1 cellular context compared by ENCODE assay signal in the genomic region with DNA sequence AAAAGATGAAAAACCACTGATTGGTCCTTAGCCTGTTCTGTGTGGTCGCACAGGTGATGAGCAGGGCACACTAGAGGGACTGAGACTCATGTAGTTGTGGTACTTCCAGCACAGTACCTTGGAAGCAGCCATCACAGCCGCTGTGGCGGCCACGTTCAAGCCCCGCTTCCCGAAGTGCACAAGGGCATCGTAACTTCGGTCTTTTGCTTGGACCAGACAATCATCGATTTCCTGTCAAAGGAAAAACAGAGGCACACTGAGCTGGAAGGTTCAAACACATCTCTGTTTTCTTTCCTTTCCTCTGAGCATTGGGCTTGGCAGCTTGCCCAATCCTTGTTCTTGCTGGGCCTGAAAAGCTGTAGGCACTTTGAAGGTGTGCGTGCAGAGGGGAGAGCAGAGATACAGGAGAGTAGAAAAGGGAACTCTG.
TF ChIP-seq lines count a peak whose summit lies in the region.

No MANE protein-coding gene starts in this region.

TF ChIP-seq in HepG2, 621 proteins besides CTCF, POLR2A, EP300 and RAD21 (continued from another document and continues in another):
- TF ChIP-seq, protein P1, sequence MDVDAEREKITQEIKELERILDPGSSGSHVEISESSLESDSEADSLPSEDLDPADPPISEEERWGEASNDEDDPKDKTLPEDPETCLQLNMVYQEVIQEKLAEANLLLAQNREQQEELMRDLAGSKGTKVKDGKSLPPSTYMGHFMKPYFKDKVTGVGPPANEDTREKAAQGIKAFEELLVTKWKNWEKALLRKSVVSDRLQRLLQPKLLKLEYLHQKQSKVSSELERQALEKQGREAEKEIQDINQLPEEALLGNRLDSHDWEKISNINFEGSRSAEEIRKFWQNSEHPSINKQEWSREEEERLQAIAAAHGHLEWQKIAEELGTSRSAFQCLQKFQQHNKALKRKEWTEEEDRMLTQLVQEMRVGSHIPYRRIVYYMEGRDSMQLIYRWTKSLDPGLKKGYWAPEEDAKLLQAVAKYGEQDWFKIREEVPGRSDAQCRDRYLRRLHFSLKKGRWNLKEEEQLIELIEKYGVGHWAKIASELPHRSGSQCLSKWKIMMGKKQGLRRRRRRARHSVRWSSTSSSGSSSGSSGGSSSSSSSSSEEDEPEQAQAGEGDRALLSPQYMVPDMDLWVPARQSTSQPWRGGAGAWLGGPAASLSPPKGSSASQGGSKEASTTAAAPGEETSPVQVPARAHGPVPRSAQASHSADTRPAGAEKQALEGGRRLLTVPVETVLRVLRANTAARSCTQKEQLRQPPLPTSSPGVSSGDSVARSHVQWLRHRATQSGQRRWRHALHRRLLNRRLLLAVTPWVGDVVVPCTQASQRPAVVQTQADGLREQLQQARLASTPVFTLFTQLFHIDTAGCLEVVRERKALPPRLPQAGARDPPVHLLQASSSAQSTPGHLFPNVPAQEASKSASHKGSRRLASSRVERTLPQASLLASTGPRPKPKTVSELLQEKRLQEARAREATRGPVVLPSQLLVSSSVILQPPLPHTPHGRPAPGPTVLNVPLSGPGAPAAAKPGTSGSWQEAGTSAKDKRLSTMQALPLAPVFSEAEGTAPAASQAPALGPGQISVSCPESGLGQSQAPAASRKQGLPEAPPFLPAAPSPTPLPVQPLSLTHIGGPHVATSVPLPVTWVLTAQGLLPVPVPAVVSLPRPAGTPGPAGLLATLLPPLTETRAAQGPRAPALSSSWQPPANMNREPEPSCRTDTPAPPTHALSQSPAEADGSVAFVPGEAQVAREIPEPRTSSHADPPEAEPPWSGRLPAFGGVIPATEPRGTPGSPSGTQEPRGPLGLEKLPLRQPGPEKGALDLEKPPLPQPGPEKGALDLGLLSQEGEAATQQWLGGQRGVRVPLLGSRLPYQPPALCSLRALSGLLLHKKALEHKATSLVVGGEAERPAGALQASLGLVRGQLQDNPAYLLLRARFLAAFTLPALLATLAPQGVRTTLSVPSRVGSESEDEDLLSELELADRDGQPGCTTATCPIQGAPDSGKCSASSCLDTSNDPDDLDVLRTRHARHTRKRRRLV (CRISPR knock-in tag; IDR thresholded peaks at IDR 0.05), result no peak
- TF ChIP-seq TAF1 (CRISPR knock-in tag; IDR thresholded peaks at IDR 0.05), result no peak
- TF ChIP-seq, protein P2, sequence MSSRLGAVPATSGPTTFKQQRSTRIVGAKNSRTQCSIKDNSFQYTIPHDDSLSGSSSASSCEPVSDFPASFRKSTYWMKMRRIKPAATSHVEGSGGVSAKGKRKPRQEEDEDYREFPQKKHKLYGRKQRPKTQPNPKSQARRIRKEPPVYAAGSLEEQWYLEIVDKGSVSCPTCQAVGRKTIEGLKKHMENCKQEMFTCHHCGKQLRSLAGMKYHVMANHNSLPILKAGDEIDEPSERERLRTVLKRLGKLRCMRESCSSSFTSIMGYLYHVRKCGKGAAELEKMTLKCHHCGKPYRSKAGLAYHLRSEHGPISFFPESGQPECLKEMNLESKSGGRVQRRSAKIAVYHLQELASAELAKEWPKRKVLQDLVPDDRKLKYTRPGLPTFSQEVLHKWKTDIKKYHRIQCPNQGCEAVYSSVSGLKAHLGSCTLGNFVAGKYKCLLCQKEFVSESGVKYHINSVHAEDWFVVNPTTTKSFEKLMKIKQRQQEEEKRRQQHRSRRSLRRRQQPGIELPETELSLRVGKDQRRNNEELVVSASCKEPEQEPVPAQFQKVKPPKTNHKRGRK (CRISPR knock-in tag; IDR thresholded peaks at IDR 0.05), result no peak
- TF ChIP-seq NR2C2 (CRISPR knock-in tag; IDR thresholded peaks at IDR 0.05; ENCODE audit: borderline replicate concordance), result no peak
- TF ChIP-seq ZNF616 (CRISPR knock-in tag; IDR thresholded peaks at IDR 0.05; ENCODE audit: low read depth), result no peak
- TF ChIP-seq ZNF749 (CRISPR knock-in tag; IDR thresholded peaks at IDR 0.05; ENCODE audit: borderline replicate concordance), result no peak
- TF ChIP-seq ZNF446 (CRISPR knock-in tag; IDR thresholded peaks at IDR 0.05), result no peak
- TF ChIP-seq XRCC5 (optimal IDR thresholded peaks at IDR 0.05; ENCODE audit: low read length), result peak; percentile 24
- no peak for TF ChIP-seq ZNF234 (CRISPR knock-in tag; conservative IDR thresholded peaks at IDR 0.05)
- TF ChIP-seq, protein P3, sequence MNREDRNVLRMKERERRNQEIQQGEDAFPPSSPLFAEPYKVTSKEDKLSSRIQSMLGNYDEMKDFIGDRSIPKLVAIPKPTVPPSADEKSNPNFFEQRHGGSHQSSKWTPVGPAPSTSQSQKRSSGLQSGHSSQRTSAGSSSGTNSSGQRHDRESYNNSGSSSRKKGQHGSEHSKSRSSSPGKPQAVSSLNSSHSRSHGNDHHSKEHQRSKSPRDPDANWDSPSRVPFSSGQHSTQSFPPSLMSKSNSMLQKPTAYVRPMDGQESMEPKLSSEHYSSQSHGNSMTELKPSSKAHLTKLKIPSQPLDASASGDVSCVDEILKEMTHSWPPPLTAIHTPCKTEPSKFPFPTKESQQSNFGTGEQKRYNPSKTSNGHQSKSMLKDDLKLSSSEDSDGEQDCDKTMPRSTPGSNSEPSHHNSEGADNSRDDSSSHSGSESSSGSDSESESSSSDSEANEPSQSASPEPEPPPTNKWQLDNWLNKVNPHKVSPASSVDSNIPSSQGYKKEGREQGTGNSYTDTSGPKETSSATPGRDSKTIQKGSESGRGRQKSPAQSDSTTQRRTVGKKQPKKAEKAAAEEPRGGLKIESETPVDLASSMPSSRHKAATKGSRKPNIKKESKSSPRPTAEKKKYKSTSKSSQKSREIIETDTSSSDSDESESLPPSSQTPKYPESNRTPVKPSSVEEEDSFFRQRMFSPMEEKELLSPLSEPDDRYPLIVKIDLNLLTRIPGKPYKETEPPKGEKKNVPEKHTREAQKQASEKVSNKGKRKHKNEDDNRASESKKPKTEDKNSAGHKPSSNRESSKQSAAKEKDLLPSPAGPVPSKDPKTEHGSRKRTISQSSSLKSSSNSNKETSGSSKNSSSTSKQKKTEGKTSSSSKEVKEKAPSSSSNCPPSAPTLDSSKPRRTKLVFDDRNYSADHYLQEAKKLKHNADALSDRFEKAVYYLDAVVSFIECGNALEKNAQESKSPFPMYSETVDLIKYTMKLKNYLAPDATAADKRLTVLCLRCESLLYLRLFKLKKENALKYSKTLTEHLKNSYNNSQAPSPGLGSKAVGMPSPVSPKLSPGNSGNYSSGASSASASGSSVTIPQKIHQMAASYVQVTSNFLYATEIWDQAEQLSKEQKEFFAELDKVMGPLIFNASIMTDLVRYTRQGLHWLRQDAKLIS (CRISPR knock-in tag; IDR thresholded peaks at IDR 0.05), result no peak
- no peak for TF ChIP-seq TBL1XR1 (IDR thresholded peaks at IDR 0.05; ENCODE audit: borderline replicate concordance, low read length, partially characterized antibody)
- TF ChIP-seq HOXA3 (CRISPR knock-in tag; IDR thresholded peaks at IDR 0.05), result peak; percentile 67; the same call in 1 of the 2 replicates
- no peak for TF ChIP-seq FOSL2 (CRISPR knock-in tag; IDR thresholded peaks at IDR 0.05)
- TF ChIP-seq HMG20A (CRISPR knock-in tag; IDR thresholded peaks at IDR 0.05; ENCODE audit: borderline replicate concordance), result peak; percentile 80
- TF ChIP-seq ZEB1 (IDR thresholded peaks at IDR 0.05; ENCODE audit: insufficient replicate concordance, low read depth), result no peak
- TF ChIP-seq, protein P4, sequence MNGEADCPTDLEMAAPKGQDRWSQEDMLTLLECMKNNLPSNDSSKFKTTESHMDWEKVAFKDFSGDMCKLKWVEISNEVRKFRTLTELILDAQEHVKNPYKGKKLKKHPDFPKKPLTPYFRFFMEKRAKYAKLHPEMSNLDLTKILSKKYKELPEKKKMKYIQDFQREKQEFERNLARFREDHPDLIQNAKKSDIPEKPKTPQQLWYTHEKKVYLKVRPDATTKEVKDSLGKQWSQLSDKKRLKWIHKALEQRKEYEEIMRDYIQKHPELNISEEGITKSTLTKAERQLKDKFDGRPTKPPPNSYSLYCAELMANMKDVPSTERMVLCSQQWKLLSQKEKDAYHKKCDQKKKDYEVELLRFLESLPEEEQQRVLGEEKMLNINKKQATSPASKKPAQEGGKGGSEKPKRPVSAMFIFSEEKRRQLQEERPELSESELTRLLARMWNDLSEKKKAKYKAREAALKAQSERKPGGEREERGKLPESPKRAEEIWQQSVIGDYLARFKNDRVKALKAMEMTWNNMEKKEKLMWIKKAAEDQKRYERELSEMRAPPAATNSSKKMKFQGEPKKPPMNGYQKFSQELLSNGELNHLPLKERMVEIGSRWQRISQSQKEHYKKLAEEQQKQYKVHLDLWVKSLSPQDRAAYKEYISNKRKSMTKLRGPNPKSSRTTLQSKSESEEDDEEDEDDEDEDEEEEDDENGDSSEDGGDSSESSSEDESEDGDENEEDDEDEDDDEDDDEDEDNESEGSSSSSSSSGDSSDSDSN (CRISPR knock-in tag; IDR thresholded peaks at IDR 0.05), result peak; percentile 45; the same call in 1 of the 2 replicates
- TF ChIP-seq, protein P5, sequence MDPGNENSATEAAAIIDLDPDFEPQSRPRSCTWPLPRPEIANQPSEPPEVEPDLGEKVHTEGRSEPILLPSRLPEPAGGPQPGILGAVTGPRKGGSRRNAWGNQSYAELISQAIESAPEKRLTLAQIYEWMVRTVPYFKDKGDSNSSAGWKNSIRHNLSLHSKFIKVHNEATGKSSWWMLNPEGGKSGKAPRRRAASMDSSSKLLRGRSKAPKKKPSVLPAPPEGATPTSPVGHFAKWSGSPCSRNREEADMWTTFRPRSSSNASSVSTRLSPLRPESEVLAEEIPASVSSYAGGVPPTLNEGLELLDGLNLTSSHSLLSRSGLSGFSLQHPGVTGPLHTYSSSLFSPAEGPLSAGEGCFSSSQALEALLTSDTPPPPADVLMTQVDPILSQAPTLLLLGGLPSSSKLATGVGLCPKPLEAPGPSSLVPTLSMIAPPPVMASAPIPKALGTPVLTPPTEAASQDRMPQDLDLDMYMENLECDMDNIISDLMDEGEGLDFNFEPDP (CRISPR knock-in tag; conservative IDR thresholded peaks at IDR 0.05), result no peak
- no peak for TF ChIP-seq REXO4 (CRISPR knock-in tag; IDR thresholded peaks at IDR 0.05; ENCODE audit: borderline replicate concordance)
- TF ChIP-seq, protein P6, sequence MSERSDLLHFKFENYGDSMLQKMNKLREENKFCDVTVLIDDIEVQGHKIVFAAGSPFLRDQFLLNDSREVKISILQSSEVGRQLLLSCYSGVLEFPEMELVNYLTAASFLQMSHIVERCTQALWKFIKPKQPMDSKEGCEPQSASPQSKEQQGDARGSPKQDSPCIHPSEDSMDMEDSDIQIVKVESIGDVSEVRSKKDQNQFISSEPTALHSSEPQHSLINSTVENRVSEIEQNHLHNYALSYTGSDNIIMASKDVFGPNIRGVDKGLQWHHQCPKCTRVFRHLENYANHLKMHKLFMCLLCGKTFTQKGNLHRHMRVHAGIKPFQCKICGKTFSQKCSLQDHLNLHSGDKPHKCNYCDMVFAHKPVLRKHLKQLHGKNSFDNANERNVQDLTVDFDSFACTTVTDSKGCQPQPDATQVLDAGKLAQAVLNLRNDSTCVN (CRISPR knock-in tag; IDR thresholded peaks at IDR 0.05; ENCODE audit: borderline replicate concordance), result no peak
- peak; percentile 89 for TF ChIP-seq ZMYM3 (CRISPR knock-in tag; IDR thresholded peaks at IDR 0.05)
- TF ChIP-seq, protein P7, sequence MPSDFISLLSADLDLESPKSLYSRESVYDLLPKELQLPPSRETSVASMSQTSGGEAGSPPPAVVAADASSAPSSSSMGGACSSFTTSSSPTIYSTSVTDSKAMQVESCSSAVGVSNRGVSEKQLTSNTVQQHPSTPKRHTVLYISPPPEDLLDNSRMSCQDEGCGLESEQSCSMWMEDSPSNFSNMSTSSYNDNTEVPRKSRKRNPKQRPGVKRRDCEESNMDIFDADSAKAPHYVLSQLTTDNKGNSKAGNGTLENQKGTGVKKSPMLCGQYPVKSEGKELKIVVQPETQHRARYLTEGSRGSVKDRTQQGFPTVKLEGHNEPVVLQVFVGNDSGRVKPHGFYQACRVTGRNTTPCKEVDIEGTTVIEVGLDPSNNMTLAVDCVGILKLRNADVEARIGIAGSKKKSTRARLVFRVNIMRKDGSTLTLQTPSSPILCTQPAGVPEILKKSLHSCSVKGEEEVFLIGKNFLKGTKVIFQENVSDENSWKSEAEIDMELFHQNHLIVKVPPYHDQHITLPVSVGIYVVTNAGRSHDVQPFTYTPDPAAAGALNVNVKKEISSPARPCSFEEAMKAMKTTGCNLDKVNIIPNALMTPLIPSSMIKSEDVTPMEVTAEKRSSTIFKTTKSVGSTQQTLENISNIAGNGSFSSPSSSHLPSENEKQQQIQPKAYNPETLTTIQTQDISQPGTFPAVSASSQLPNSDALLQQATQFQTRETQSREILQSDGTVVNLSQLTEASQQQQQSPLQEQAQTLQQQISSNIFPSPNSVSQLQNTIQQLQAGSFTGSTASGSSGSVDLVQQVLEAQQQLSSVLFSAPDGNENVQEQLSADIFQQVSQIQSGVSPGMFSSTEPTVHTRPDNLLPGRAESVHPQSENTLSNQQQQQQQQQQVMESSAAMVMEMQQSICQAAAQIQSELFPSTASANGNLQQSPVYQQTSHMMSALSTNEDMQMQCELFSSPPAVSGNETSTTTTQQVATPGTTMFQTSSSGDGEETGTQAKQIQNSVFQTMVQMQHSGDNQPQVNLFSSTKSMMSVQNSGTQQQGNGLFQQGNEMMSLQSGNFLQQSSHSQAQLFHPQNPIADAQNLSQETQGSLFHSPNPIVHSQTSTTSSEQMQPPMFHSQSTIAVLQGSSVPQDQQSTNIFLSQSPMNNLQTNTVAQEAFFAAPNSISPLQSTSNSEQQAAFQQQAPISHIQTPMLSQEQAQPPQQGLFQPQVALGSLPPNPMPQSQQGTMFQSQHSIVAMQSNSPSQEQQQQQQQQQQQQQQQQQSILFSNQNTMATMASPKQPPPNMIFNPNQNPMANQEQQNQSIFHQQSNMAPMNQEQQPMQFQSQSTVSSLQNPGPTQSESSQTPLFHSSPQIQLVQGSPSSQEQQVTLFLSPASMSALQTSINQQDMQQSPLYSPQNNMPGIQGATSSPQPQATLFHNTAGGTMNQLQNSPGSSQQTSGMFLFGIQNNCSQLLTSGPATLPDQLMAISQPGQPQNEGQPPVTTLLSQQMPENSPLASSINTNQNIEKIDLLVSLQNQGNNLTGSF (CRISPR knock-in tag; IDR thresholded peaks at IDR 0.05), result no peak
- TF ChIP-seq PRPF4 (IDR thresholded peaks at IDR 0.05; ENCODE audit: low read depth, low read length, poor library complexity, severe bottlenecking), result no peak
- TF ChIP-seq, protein P8, sequence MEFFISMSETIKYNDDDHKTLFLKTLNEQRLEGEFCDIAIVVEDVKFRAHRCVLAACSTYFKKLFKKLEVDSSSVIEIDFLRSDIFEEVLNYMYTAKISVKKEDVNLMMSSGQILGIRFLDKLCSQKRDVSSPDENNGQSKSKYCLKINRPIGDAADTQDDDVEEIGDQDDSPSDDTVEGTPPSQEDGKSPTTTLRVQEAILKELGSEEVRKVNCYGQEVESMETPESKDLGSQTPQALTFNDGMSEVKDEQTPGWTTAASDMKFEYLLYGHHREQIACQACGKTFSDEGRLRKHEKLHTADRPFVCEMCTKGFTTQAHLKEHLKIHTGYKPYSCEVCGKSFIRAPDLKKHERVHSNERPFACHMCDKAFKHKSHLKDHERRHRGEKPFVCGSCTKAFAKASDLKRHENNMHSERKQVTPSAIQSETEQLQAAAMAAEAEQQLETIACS (CRISPR knock-in tag; IDR thresholded peaks at IDR 0.05), result no peak
- peak; percentile 38; the same call in 1 of the 2 replicates for TF ChIP-seq BORCS8-MEF2B (CRISPR knock-in tag; IDR thresholded peaks at IDR 0.05)
- TF ChIP-seq ZNF292 (CRISPR knock-in tag; IDR thresholded peaks at IDR 0.05; ENCODE audit: borderline replicate concordance, low read depth), result peak; percentile 89; the same call in 1 of the 2 replicates
- TF ChIP-seq ZC3H13 (CRISPR knock-in tag; IDR thresholded peaks at IDR 0.05), result no peak
- no peak for TF ChIP-seq ZNF792 (CRISPR knock-in tag; IDR thresholded peaks at IDR 0.05)
- TF ChIP-seq ASH2L (IDR thresholded peaks at IDR 0.05; ENCODE audit: insufficient read length, low read depth, low read length), result no peak
- TF ChIP-seq, protein P9, sequence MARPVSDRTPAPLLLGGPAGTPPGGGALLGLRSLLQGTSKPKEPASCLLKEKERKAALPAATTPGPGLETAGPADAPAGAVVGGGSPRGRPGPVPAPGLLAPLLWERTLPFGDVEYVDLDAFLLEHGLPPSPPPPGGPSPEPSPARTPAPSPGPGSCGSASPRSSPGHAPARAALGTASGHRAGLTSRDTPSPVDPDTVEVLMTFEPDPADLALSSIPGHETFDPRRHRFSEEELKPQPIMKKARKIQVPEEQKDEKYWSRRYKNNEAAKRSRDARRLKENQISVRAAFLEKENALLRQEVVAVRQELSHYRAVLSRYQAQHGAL (CRISPR knock-in tag; IDR thresholded peaks at IDR 0.05; ENCODE audit: not compliant biosample characterization), result no peak
- no peak for TF ChIP-seq ZNF577 (CRISPR knock-in tag; IDR thresholded peaks at IDR 0.05; ENCODE audit: borderline replicate concordance, low read depth)
